Comparison of ENCODE assay signal across 13 cellular contexts in the genomic region with DNA sequence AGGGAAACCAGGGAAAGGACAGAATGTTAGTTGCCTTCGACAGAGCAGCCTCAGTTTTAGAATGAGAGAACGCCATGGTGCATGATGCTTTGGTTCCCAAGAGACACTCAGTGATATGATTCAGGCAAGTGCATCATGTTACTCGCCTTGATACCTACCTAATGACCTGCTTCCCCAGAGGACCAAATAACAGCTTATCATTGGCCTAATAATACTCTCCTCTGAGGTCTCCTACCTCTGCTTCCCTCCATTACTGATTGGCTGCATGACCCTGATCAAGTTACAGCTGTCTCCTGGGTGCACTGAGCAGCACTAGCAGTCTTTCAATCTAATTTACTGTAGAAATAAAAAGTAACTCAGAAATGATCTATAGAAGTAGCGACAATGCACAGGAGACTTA.
DNase-seq lines count a peak whose midpoint lies in the region; ATAC-seq and TF ChIP-seq lines count a peak whose summit lies in the region.
"Had no signal": no experiment of that assay in that cellular context is flagged by ENCODE, and none has a peak within 500 bp of the region (broad histone marks: within the 10 kb centered on the region; RNA-seq: fewer than 3 reads in every experiment).

No MANE protein-coding gene starts in this region.

- H3K9me3 ChIP-seq in Karpas-422 (ENCODE audit: low read length) (no peaks in the 10 kb centered on the region), psoas muscle (no peaks in the 10 kb centered on the region)
- H3K9me3 ChIP-seq: HAP-1 had no signal

- DNase-seq in Karpas-422, result peak; percentile 83
- DNase-seq in SK-N-DZ (ENCODE audit: low spot score), result peak; percentile 67
- peak; percentile 29 for DNase-seq in left kidney (ENCODE audit: low read depth, low spot score)
- DNase-seq in psoas muscle, result no peak
- no peak for DNase-seq in head of caudate nucleus
- no peak for DNase-seq in NCI-H82 (lab: John Stamatoyannopoulos, UW)
- DNase-seq: CD4-positive, alpha-beta memory T cell; DMS79 treated with DMSO at 0.1 percent for 48 hours; EL; GOT3 had no signal

- no peaks in the 10 kb centered on the region for H3K27me3 ChIP-seq in Karpas-422 (ENCODE audit: low read length)
- H3K27me3 ChIP-seq in psoas muscle (ENCODE audit: insufficient read depth in 3 of 3, low read length in 2 of 3), result no peaks in the 10 kb centered on the region

- H3K9me2 ChIP-seq in Karpas-422 (replicated peaks; ENCODE audit: insufficient read depth, low read length), result no peaks in the 10 kb centered on the region

- no peaks in the 10 kb centered on the region for H3K79me2 ChIP-seq in Karpas-422 (ENCODE audit: low read length)

- H4K20me1 ChIP-seq in Karpas-422 (ENCODE audit: insufficient read depth, low read depth, low read length), result no peaks in the 10 kb centered on the region

- H3K27ac ChIP-seq in Karpas-422 (ENCODE audit: low read length) (no peak overlapping the region), psoas muscle (no peak overlapping the region)
- H3K27ac ChIP-seq: C4-2B had no signal

- H3K36me3 ChIP-seq in Karpas-422 (ENCODE audit: insufficient read depth, low read length), result no peaks in the 10 kb centered on the region
- H3K36me3 ChIP-seq in psoas muscle (ENCODE audit: insufficient read depth in 1 of 2, low read depth in 1 of 2), result no peaks in the 10 kb centered on the region
- H3K36me3 ChIP-seq: HAP-1 had no signal

- H2AFZ ChIP-seq in Karpas-422 (ENCODE audit: low read length), result no peak overlapping the region

- H3K4me3 ChIP-seq in Karpas-422 (ENCODE audit: low read length) (no peak overlapping the region), psoas muscle (no peak overlapping the region)
- H3K4me3 ChIP-seq: HAP-1 had no signal

- ATAC-seq in GM18909 (IDR thresholded peaks at IDR 0.05; ENCODE audit: poor library complexity, unreplicated experiment), result no peak
- no peak for ATAC-seq in psoas muscle

- no peak for TF ChIP-seq CTCF in psoas muscle (IDR thresholded peaks at IDR 0.05)

- WGBS in psoas muscle, 3 donors, result 88 to 90% (median 89%) methylated on average over 4 of the region's 4 CpGs

- H3K4me2 ChIP-seq in Karpas-422 (ENCODE audit: low read depth, low read length, poor library complexity, severe bottlenecking), result peak overlapping the region; percentile 21

- H3K9ac ChIP-seq in Karpas-422 (ENCODE audit: low read length), result no peak overlapping the region

- intact Hi-C loops in psoas muscle (cut with DNase I), result loop anchor here in 1 of 2 donors (10.0 kb wide), 1 partner anchor 990 kb away; no protein-coding TSS in a partner anchor
- intact Hi-C loops in head of caudate nucleus (cut with DNase I), result no loop called here

- H3K4me1 ChIP-seq in Karpas-422 (ENCODE audit: low read length) (peaks cover 17% of the 10 kb centered on the region), psoas muscle (no peaks in the 10 kb centered on the region)
- H3K4me1 ChIP-seq: HAP-1 had no signal

Comparison
In these comparisons a context has a peak if more than half of its experiments do, and no peak if none do; other contexts are left out.
1. DNase-seq: peak in Karpas-422 (single experiment), SK-N-DZ (single experiment) and left kidney (single experiment); none in psoas muscle (0 of 2), head of caudate nucleus (0 of 42) and NCI-H82 (single experiment).